ENCODE assay signal across 16 cellular contexts in genomic region chr7:45240926-45241325, GRCh38.
"Had no signal": no experiment of that assay in that cellular context is flagged by ENCODE, and none has a peak within 500 bp of the region (broad histone marks: within the 10 kb centered on the region; RNA-seq: fewer than 3 reads in every experiment).

No MANE protein-coding gene starts in this region.

- H3K4me3 ChIP-seq: coronary artery, right lobe of liver, SJSA1 had no signal

- ATAC-seq: activated CD4-positive, alpha-beta T cell treated with anti-CD3 and anti-CD28 coated beads for 36 hours; activated CD8-positive, alpha-beta T cell treated with anti-CD3 and anti-CD28 coated beads, Interleukin-2, amount 10 ng/mL, durations not matched to agents 7 days and 5 days; stimulated activated memory B cell treated with anti-CD40 and anti-IgM and Interleukin-4, amounts not matched to agents 10 μg/mL and 1 μg/mL and 100 μg/mL, for 72 hours had no signal

- H3K4me1 Mint-ChIP-seq: activated CD4-positive, alpha-beta T cell treated with anti-CD3 and anti-CD28 coated beads for 36 hours had no signal

- H3K36me3 Mint-ChIP-seq: activated naive CD4-positive, alpha-beta T cell treated with anti-CD3 and anti-CD28 coated beads, Interleukin-2, amount 10 ng/mL, durations not matched to agents 7 days and 5 days; stimulated activated memory B cell treated with anti-CD40 and anti-IgM and Interleukin-4, amounts not matched to agents 10 μg/mL and 1 μg/mL and 100 μg/mL, for 72 hours; type B pancreatic cell had no signal

- H3K27ac ChIP-seq: neutrophil, right lobe of liver, SJSA1 had no signal

- H3K4me1 ChIP-seq: right lobe of liver, SJSA1 had no signal

- H3K4me3 Mint-ChIP-seq: activated CD4-positive, alpha-beta T cell treated with anti-CD3 and anti-CD28 coated beads for 36 hours; activated CD8-positive, alpha-beta T cell treated with anti-CD3 and anti-CD28 coated beads, Interleukin-2, amount 10 ng/mL, durations not matched to agents 7 days and 5 days; activated naive CD4-positive, alpha-beta T cell treated with anti-CD3 and anti-CD28 coated beads, Interleukin-2, amount 10 ng/mL, durations not matched to agents 7 days and 5 days; stimulated activated memory B cell treated with anti-CD40 and anti-IgM and Interleukin-4, amounts not matched to agents 10 μg/mL and 1 μg/mL and 100 μg/mL, for 72 hours; type B pancreatic cell had no signal

- DNase-seq: activated CD4-positive, alpha-beta T cell treated with anti-CD3 and anti-CD28 coated beads for 36 hours; activated CD8-positive, alpha-beta T cell treated with anti-CD3 and anti-CD28 coated beads, Interleukin-2, amount 10 ng/mL, durations not matched to agents 7 days and 5 days; activated naive CD4-positive, alpha-beta T cell treated with anti-CD3 and anti-CD28 coated beads, Interleukin-2, amount 10 ng/mL, durations not matched to agents 7 days and 5 days; effector CD8-positive, alpha-beta T cell; hypothalamus; right lobe of liver; stimulated activated CD4-positive, alpha-beta T cell treated with anti-CD3 and anti-CD28 coated beads, Interleukin-1b, Interleukin-23, amount 100 ng/mL, for 48 hours; SW 1271; T-helper 9 cell had no signal

- H3K36me3 ChIP-seq: neutrophil, right lobe of liver, SJSA1 had no signal

- H3K27ac Mint-ChIP-seq: activated CD4-positive, alpha-beta T cell treated with anti-CD3 and anti-CD28 coated beads for 36 hours; activated CD8-positive, alpha-beta T cell treated with anti-CD3 and anti-CD28 coated beads, Interleukin-2, amount 10 ng/mL, durations not matched to agents 7 days and 5 days; activated naive CD4-positive, alpha-beta T cell treated with anti-CD3 and anti-CD28 coated beads, Interleukin-2, amount 10 ng/mL, durations not matched to agents 7 days and 5 days; activated T-helper 2 cell treated with anti-CD3 and anti-CD28 coated beads, Interferon-gamma antibody, Interleukin-2, Interleukin-4, amounts not matched to agents 10 μg/mL and 5 μg/mL and 100 μg/mL, durations not matched to agents 14 hours and 24 hours and 36 hours; progenitor cell of endocrine pancreas; stimulated activated memory B cell treated with anti-CD40 and anti-IgM and Interleukin-4, amounts not matched to agents 10 μg/mL and 1 μg/mL and 100 μg/mL, for 72 hours; type B pancreatic cell had no signal

- H3K27me3 ChIP-seq: right lobe of liver had no signal

- H3K9me3 ChIP-seq: neutrophil, right lobe of liver, SJSA1 had no signal
